Comparison of ENCODE assay signal across 18 cellular contexts in the genomic region with DNA sequence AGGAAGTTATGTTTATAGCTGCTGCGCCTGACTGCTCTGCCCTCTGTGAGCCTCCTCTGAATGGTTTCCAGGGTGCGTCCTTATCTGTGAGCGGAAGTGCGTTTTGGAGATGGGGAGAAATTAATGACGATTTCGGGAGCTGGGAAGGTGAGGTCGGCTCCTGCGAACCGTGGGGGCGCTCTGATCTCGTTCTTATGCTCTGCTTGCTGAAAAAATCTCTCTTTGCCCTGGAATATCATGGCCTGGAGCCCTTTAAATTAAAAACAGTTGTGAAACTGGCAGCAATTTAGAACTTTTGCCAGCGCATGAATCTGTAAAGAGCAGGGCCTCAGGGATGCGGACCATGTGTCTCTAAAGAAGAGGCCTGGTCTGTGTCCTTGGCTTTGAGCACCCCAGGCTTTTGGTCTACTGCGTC.
DNase-seq lines count a peak whose midpoint lies in the region; ATAC-seq and TF ChIP-seq lines count a peak whose summit lies in the region.
"Had no signal": no experiment of that assay in that cellular context is flagged by ENCODE, and none has a peak within 500 bp of the region (broad histone marks: within the 10 kb centered on the region; RNA-seq: fewer than 3 reads in every experiment).

No MANE protein-coding gene starts in this region.

- POLR2A ChIA-PET in activated CD4-positive, alpha-beta T cell treated with anti-CD3 and anti-CD28 coated beads for 36 hours (lab: Charles Lee): no interaction called here

- CTCF ChIA-PET in activated CD4-positive, alpha-beta T cell treated with anti-CD3 and anti-CD28 coated beads for 36 hours (lab: Charles Lee): no interaction called here

- H3K27me3 ChIP-seq in gastroesophageal sphincter: peaks cover 13% of the 10 kb centered on the region
- H3K27me3 ChIP-seq: adrenal gland, testis had no signal

- H3K9me3 Mint-ChIP-seq in activated CD4-positive, alpha-beta T cell treated with anti-CD3 and anti-CD28 coated beads for 36 hours (ENCODE audit: low read depth): no peaks in the 10 kb centered on the region
- H3K9me3 Mint-ChIP-seq: activated CD4-positive, alpha-beta T cell treated with anti-CD3 and anti-CD28 coated beads, Interleukin-2, amount 10 ng/mL, durations not matched to agents 7 days and 5 days; CD8-positive, alpha-beta T cell; stimulated activated memory B cell treated with anti-CD40 and anti-IgM and Interleukin-4, amounts not matched to agents 10 μg/mL and 1 μg/mL and 100 μg/mL, for 72 hours had no signal

- no peak for TF ChIP-seq CTCF in gastroesophageal sphincter (IDR thresholded peaks at IDR 0.05)

- no peak overlapping the region for H3K4me3 ChIP-seq in gastroesophageal sphincter
- H3K4me3 ChIP-seq: adrenal gland had no signal

- WGBS in gastroesophageal sphincter (ENCODE audit: low coverage in 1 of 2), 2 donors: 28 to 33% methylated on average over 9 to 13 of the region's 14 CpGs

- H3K4me1 Mint-ChIP-seq in activated CD4-positive, alpha-beta T cell treated with anti-CD3 and anti-CD28 coated beads for 36 hours: no peaks in the 10 kb centered on the region
- H3K4me1 Mint-ChIP-seq: activated CD4-positive, alpha-beta T cell treated with anti-CD3 and anti-CD28 coated beads, Interleukin-2, amount 10 ng/mL, durations not matched to agents 7 days and 5 days; stimulated activated memory B cell treated with anti-CD40 and anti-IgM and Interleukin-4, amounts not matched to agents 10 μg/mL and 1 μg/mL and 100 μg/mL, for 72 hours had no signal

- H3K27me3 Mint-ChIP-seq in activated CD4-positive, alpha-beta T cell treated with anti-CD3 and anti-CD28 coated beads for 36 hours: no peaks in the 10 kb centered on the region
- H3K27me3 Mint-ChIP-seq: activated CD4-positive, alpha-beta T cell treated with anti-CD3 and anti-CD28 coated beads, Interleukin-2, amount 10 ng/mL, durations not matched to agents 7 days and 5 days; stimulated activated memory B cell treated with anti-CD40 and anti-IgM and Interleukin-4, amounts not matched to agents 10 μg/mL and 1 μg/mL and 100 μg/mL, for 72 hours had no signal

- no peaks in the 10 kb centered on the region for H3K9me3 ChIP-seq in gastroesophageal sphincter
- H3K9me3 ChIP-seq: adrenal gland, testis had no signal

- H3K27ac ChIP-seq in gastroesophageal sphincter: peak overlapping the region in 1 of 4 donors; percentile 2
- H3K27ac ChIP-seq: adrenal gland, testis had no signal

- no peaks in the 10 kb centered on the region for H3K36me3 Mint-ChIP-seq in activated CD4-positive, alpha-beta T cell treated with anti-CD3 and anti-CD28 coated beads for 36 hours (ENCODE audit: low read depth)
- H3K36me3 Mint-ChIP-seq: CD8-positive, alpha-beta T cell; stimulated activated memory B cell treated with anti-CD40 and anti-IgM and Interleukin-4, amounts not matched to agents 10 μg/mL and 1 μg/mL and 100 μg/mL, for 72 hours had no signal

- no peak overlapping the region for H3K27ac Mint-ChIP-seq in activated CD4-positive, alpha-beta T cell treated with anti-CD3 and anti-CD28 coated beads for 36 hours
- H3K27ac Mint-ChIP-seq: activated CD4-positive, alpha-beta T cell treated with anti-CD3 and anti-CD28 coated beads, Interleukin-2, amount 10 ng/mL, durations not matched to agents 7 days and 5 days; CD8-positive, alpha-beta T cell; stimulated activated memory B cell treated with anti-CD40 and anti-IgM and Interleukin-4, amounts not matched to agents 10 μg/mL and 1 μg/mL and 100 μg/mL, for 72 hours had no signal

- no peak for TF ChIP-seq EP300 in gastroesophageal sphincter (IDR thresholded peaks at IDR 0.05)

- ATAC-seq in SK-N-SH treated with all-trans-retinoic acid at 6 μM for 48 hours (peak; percentile 80), gastroesophageal sphincter (peak; percentile 62), GM19351 (IDR thresholded peaks at IDR 0.05; ENCODE audit: unreplicated experiment) (no peak)
- ATAC-seq in activated CD4-positive, alpha-beta T cell treated with anti-CD3 and anti-CD28 coated beads for 36 hours: no peak
- ATAC-seq: CD8-positive, alpha-beta T cell; esophagus mucosa; stimulated activated memory B cell treated with anti-CD40 and anti-IgM and Interleukin-4, amounts not matched to agents 10 μg/mL and 1 μg/mL and 100 μg/mL, for 72 hours had no signal

- H3K36me3 ChIP-seq in gastroesophageal sphincter: no peaks in the 10 kb centered on the region
- H3K36me3 ChIP-seq: adrenal gland had no signal

- peaks cover 0 to 9% (median 0%) of the 10 kb centered on the region in 3 donors for H3K4me1 ChIP-seq in gastroesophageal sphincter
- H3K4me1 ChIP-seq: adrenal gland had no signal

- TF ChIP-seq POLR2A in gastroesophageal sphincter (IDR thresholded peaks at IDR 0.05): no peak

- no peak overlapping the region for H3K4me3 Mint-ChIP-seq in activated CD4-positive, alpha-beta T cell treated with anti-CD3 and anti-CD28 coated beads for 36 hours
- H3K4me3 Mint-ChIP-seq: activated CD4-positive, alpha-beta T cell treated with anti-CD3 and anti-CD28 coated beads, Interleukin-2, amount 10 ng/mL, durations not matched to agents 7 days and 5 days; CD8-positive, alpha-beta T cell; stimulated activated memory B cell treated with anti-CD40 and anti-IgM and Interleukin-4, amounts not matched to agents 10 μg/mL and 1 μg/mL and 100 μg/mL, for 72 hours had no signal

- intact Hi-C loops in activated CD4-positive, alpha-beta T cell treated with anti-CD3 and anti-CD28 coated beads for 36 hours (cut with DNase I, micrococcal nuclease): no loop called here

- DNase-seq in AG20443 (ENCODE audit: low spot score) (peak; percentile 41), mucosa of gallbladder (ENCODE audit: low spot score) (peak; percentile 22)
- no peak for DNase-seq in activated CD4-positive, CD25-positive, alpha-beta regulatory T cell (lab: John Stamatoyannopoulos, UW)
- DNase-seq in activated CD4-positive, alpha-beta T cell treated with anti-CD3 and anti-CD28 coated beads for 36 hours: no peak
- no peak for DNase-seq in stimulated activated CD4-positive, alpha-beta T cell treated with anti-CD3 and anti-CD28 coated beads, Interleukin-2, amount 100 ng/mL, for 24 hours
- DNase-seq: activated CD4-positive, alpha-beta T cell treated with anti-CD3 and anti-CD28 coated beads, Interleukin-2, amount 10 ng/mL, durations not matched to agents 7 days and 5 days; activated CD8-positive, alpha-beta memory T cell treated with anti-CD3 and anti-CD28 coated beads, Interleukin-2, amount 50 U/mL, for 4 hours; activated gamma-delta T cell; adrenal gland; CD8-positive, alpha-beta T cell; central memory CD4-positive, alpha-beta T cell; NCI-H2029 treated with DMSO at 0.1 percent for 48 hours; testis had no signal

TF ChIP-seq in SK-N-SH treated with all-trans-retinoic acid at 6 μM for 48 hours, 23 proteins besides CTCF, POLR2A, EP300 and RAD21:
- TF ChIP-seq, protein P1, sequence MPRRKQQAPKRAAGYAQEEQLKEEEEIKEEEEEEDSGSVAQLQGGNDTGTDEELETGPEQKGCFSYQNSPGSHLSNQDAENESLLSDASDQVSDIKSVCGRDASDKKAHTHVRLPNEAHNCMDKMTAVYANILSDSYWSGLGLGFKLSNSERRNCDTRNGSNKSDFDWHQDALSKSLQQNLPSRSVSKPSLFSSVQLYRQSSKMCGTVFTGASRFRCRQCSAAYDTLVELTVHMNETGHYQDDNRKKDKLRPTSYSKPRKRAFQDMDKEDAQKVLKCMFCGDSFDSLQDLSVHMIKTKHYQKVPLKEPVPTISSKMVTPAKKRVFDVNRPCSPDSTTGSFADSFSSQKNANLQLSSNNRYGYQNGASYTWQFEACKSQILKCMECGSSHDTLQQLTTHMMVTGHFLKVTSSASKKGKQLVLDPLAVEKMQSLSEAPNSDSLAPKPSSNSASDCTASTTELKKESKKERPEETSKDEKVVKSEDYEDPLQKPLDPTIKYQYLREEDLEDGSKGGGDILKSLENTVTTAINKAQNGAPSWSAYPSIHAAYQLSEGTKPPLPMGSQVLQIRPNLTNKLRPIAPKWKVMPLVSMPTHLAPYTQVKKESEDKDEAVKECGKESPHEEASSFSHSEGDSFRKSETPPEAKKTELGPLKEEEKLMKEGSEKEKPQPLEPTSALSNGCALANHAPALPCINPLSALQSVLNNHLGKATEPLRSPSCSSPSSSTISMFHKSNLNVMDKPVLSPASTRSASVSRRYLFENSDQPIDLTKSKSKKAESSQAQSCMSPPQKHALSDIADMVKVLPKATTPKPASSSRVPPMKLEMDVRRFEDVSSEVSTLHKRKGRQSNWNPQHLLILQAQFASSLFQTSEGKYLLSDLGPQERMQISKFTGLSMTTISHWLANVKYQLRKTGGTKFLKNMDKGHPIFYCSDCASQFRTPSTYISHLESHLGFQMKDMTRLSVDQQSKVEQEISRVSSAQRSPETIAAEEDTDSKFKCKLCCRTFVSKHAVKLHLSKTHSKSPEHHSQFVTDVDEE (CRISPR knock-in tag; IDR thresholded peaks at IDR 0.05): no peak
- TF ChIP-seq GLIS3 (CRISPR knock-in tag; IDR thresholded peaks at IDR 0.05) (0 out of 2 replicates have a peak, but pooled peaks have one; percentile 70), TOX (CRISPR knock-in tag; IDR thresholded peaks at IDR 0.05; ENCODE audit: borderline replicate concordance) (no peak), TCF4 (CRISPR knock-in tag; IDR thresholded peaks at IDR 0.05; ENCODE audit: borderline replicate concordance) (peak; percentile 93; the same call in 1 of the 2 replicates), CSDC2 (CRISPR knock-in tag; IDR thresholded peaks at IDR 0.05) (no peak), SNAI2 (CRISPR knock-in tag; IDR thresholded peaks at IDR 0.05) (no peak)

Comparison
In these comparisons a context has a peak if more than half of its experiments do, and no peak if none do; other contexts are left out.
1. DNase-seq: peak in AG20443 (single experiment) and mucosa of gallbladder (single experiment); none in activated CD4-positive, CD25-positive, alpha-beta regulatory T cell (0 of 4), activated CD4-positive, alpha-beta T cell treated with anti-CD3 and anti-CD28 coated beads for 36 hours (single experiment) and stimulated activated CD4-positive, alpha-beta T cell treated with anti-CD3 and anti-CD28 coated beads, Interleukin-2, amount 100 ng/mL, for 24 hours (0 of 2).
2. ATAC-seq: peak in SK-N-SH treated with all-trans-retinoic acid at 6 μM for 48 hours (single experiment) and gastroesophageal sphincter (single experiment); none in activated CD4-positive, alpha-beta T cell treated with anti-CD3 and anti-CD28 coated beads for 36 hours (single experiment) and GM19351 (single experiment).